ENCODE assay signal across 14 cellular contexts in genomic region chr1:7535016-7535415, GRCh38.
DNase-seq lines count a peak whose midpoint lies in the region; ATAC-seq and TF ChIP-seq lines count a peak whose summit lies in the region.
"Had no signal": no experiment of that assay in that cellular context is flagged by ENCODE, and none has a peak within 500 bp of the region (broad histone marks: within the 10 kb centered on the region; RNA-seq: fewer than 3 reads in every experiment).

No MANE protein-coding gene starts in this region.

- no peak overlapping the region for H2BK5ac ChIP-seq in neuronal stem cell (ENCODE audit: low read length)

- H2AK5ac ChIP-seq in neuronal stem cell (ENCODE audit: low read depth, low read length): peak overlapping the region; percentile 77

- no peak overlapping the region for H2AFZ ChIP-seq in neuronal stem cell (ENCODE audit: low read length)

- H2BK15ac ChIP-seq in neuronal stem cell (ENCODE audit: low read length): no peak overlapping the region

- CTCF ChIA-PET in A673 (lab: Charles Lee): no interaction called here

- no peak for TF ChIP-seq CTCF in A673 (conservative IDR thresholded peaks at IDR 0.05; ENCODE audit: low read depth, low read length)
- TF ChIP-seq CTCF in RWPE2 (IDR thresholded peaks at IDR 0.05; ENCODE audit: poor library complexity, severe bottlenecking): no peak
- TF ChIP-seq CTCF in spleen (IDR thresholded peaks at IDR 0.05 in 8 of 11, conservative IDR thresholded peaks at IDR 0.05 in 3 of 11): no peak

- H3K4me2 ChIP-seq in neuronal stem cell (ENCODE audit: insufficient read depth, low read length, poor library complexity, severe bottlenecking): no peak overlapping the region

- H3K27me3 ChIP-seq in A673 (replicated peaks; ENCODE audit: insufficient read depth, low read depth, low read length, poor library complexity): no peaks in the 10 kb centered on the region
- no peaks in the 10 kb centered on the region for H3K27me3 ChIP-seq in RWPE2 (ENCODE audit: insufficient read depth, poor library complexity, severe bottlenecking)
- peaks cover 0 to 50% (median 0%) of the 10 kb centered on the region in 3 experiments for H3K27me3 ChIP-seq in neuronal stem cell (ENCODE audit: control insufficient read depth in 3 of 3, insufficient read depth in 3 of 3, low read depth in 1 of 3, low read length in 3 of 3)
- H3K27me3 ChIP-seq in spleen (replicated peaks in 1 of 7): peaks cover 0 to 44% (median 0%) of the 10 kb centered on the region in 7 donors

- H3K4me3 ChIP-seq in A673 (ENCODE audit: low read depth, low read length, poor library complexity, severe bottlenecking) (no peak overlapping the region), RWPE2 (ENCODE audit: severe bottlenecking) (no peak overlapping the region), neuronal stem cell (ENCODE audit: low read length in 2 of 2) (no peak overlapping the region), spleen (no peak overlapping the region)
- H3K4me3 ChIP-seq: K562 had no signal

- no peaks in the 10 kb centered on the region for H3K36me3 ChIP-seq in A673 (ENCODE audit: insufficient read depth, low read length, poor library complexity, severe bottlenecking)
- no peaks in the 10 kb centered on the region for H3K36me3 ChIP-seq in RWPE2 (ENCODE audit: low read depth)
- no peaks in the 10 kb centered on the region for H3K36me3 ChIP-seq in neuronal stem cell (replicated peaks in 1 of 2; ENCODE audit: control insufficient read depth in 2 of 2, insufficient read depth in 2 of 2, low read length in 2 of 2)
- no peaks in the 10 kb centered on the region for H3K36me3 ChIP-seq in spleen

- no TSS peak for BruUV-seq in A673 (replicated peaks; lab: Mats Ljungman, UMichigan)

- no peak for TF ChIP-seq POLR2A in spleen (IDR thresholded peaks at IDR 0.05)

- intact Hi-C loops in A673 (cut with micrococcal nuclease; ENCODE audit: unreplicated experiment) (no loop called here), spleen (cut with DNase I; ENCODE audit: low total_unique reads) (no loop called here)

- H3K4ac ChIP-seq in neuronal stem cell (ENCODE audit: low read length): no peak overlapping the region

- H3K14ac ChIP-seq in neuronal stem cell (ENCODE audit: low read length): no peak overlapping the region

- no peak for ATAC-seq in RWPE2 (ENCODE audit: low read depth)
- ATAC-seq in HG02973 (IDR thresholded peaks at IDR 0.05; ENCODE audit: unreplicated experiment): no peak
- ATAC-seq: HCT116, K562 had no signal

- no peaks in the 10 kb centered on the region for H3K79me1 ChIP-seq in neuronal stem cell (ENCODE audit: low read depth, low read length)

- H4K91ac ChIP-seq in neuronal stem cell (ENCODE audit: low read depth, low read length, poor library complexity): no peak overlapping the region

- no peak overlapping the region for H2BK120ac ChIP-seq in neuronal stem cell (ENCODE audit: low read depth, low read length)

- H3K23ac ChIP-seq in neuronal stem cell (ENCODE audit: low read depth, low read length, poor library complexity): no peak overlapping the region

- no CpG with 5 or more reads among the region's 11 CpGs for WGBS in neuronal stem cell (ENCODE audit: extremely low coverage in 2 of 2, insufficient read length in 2 of 2, insufficient replicate concordance in 1 of 2), 2 donors
- 76 to 89% (median 79%) methylated on average over 11 of the region's 11 CpGs for WGBS in spleen, 5 donors

- no peaks in the 10 kb centered on the region for H3K9me3 ChIP-seq in A673 (ENCODE audit: low read depth, low read length, poor library complexity, severe bottlenecking)
- H3K9me3 ChIP-seq in RWPE2 (ENCODE audit: severe bottlenecking): no peaks in the 10 kb centered on the region
- H3K9me3 ChIP-seq in neuronal stem cell (replicated peaks in 1 of 2; ENCODE audit: control insufficient read depth in 2 of 2, insufficient read depth in 1 of 2, low read depth in 1 of 2, low read length in 2 of 2): peaks cover 0 to 2% of the 10 kb centered on the region in 2 donors
- no peaks in the 10 kb centered on the region for H3K9me3 ChIP-seq in spleen

- DNase-seq in A673 (ENCODE audit: low spot score): no peak
- peak; percentile 22 for DNase-seq in RWPE2 (ENCODE audit: low spot score)
- no peak for DNase-seq in neuronal stem cell (ENCODE audit: low spot score)
- DNase-seq in spleen: peak; percentile 53
- no peak for DNase-seq in anterior cingulate cortex (lab: John Stamatoyannopoulos, UW)
- no peak for DNase-seq in NCI-H526 (lab: John Stamatoyannopoulos, UW)
- DNase-seq: CD4-positive, alpha-beta memory T cell; DMS153; DMS79 treated with DMSO at 0.1 percent for 48 hours; EL had no signal

- no peak overlapping the region for H4K8ac ChIP-seq in neuronal stem cell (ENCODE audit: low read depth, low read length)

- H3K27ac ChIP-seq in A673 (ENCODE audit: low read depth, low read length, poor library complexity, severe bottlenecking) (peak overlapping the region; percentile 55), RWPE2 (ENCODE audit: poor library complexity, severe bottlenecking) (no peak overlapping the region), neuronal stem cell (replicated peaks; ENCODE audit: low read length) (no peak overlapping the region), spleen (peak overlapping the region in 4 of 8 donors; percentile 29 to 52 (median 50))
- H3K27ac ChIP-seq: C4-2B had no signal

- H3K9ac ChIP-seq in neuronal stem cell (ENCODE audit: low read depth, low read length, poor library complexity): no peak overlapping the region

- POLR2A ChIA-PET in A673 (lab: Charles Lee; ENCODE audit: low non-redundant PET): no interaction called here

- peak overlapping the region; percentile 52 for H3K18ac ChIP-seq in neuronal stem cell (ENCODE audit: low read length)

- H3K4me1 ChIP-seq in A673 (ENCODE audit: insufficient read depth, low read length, poor library complexity, severe bottlenecking) (peaks cover 34% of the 10 kb centered on the region), RWPE2 (ENCODE audit: insufficient read depth, poor library complexity, severe bottlenecking) (no peaks in the 10 kb centered on the region), neuronal stem cell (ENCODE audit: control insufficient read depth in 2 of 2, insufficient read depth in 1 of 2, low read depth in 1 of 2, low read length in 2 of 2) (peaks cover 0 to 13% of the 10 kb centered on the region in 2 donors), spleen (peaks cover 0 to 44% (median 20%) of the 10 kb centered on the region in 6 donors)

- H2BK12ac ChIP-seq in neuronal stem cell (ENCODE audit: low read length): no peak overlapping the region

Comparison
In these comparisons a context has a peak if more than half of its experiments do, and no peak if none do; other contexts are left out.
1. DNase-seq: peak in RWPE2 (single experiment) and spleen (single experiment); none in A673 (single experiment), neuronal stem cell (single experiment), anterior cingulate cortex (0 of 58) and NCI-H526 (0 of 2).